ENCODE assay signal across 2 cellular contexts in genomic region chr19:18377026-18377425, GRCh38.
TF ChIP-seq lines count a peak whose summit lies in the region.

No MANE protein-coding gene starts in this region.

TF ChIP-seq in GM12878, 131 proteins besides CTCF, POLR2A, EP300 and RAD21:
- no peak for TF ChIP-seq REST (IDR thresholded peaks at IDR 0.05; ENCODE audit: low read depth, low read length)
- TF ChIP-seq CREM (IDR thresholded peaks at IDR 0.05; ENCODE audit: low read depth), result no peak
- TF ChIP-seq TCF3 (IDR thresholded peaks at IDR 0.05; ENCODE audit: borderline replicate concordance, insufficient read depth, low read depth, low read length), result no peak
- TF ChIP-seq ZBTB40 (IDR thresholded peaks at IDR 0.05; ENCODE audit: borderline replicate concordance), result no peak
- TF ChIP-seq ZBED1 (IDR thresholded peaks at IDR 0.05; ENCODE audit: borderline replicate concordance), result no peak
- no peak for TF ChIP-seq ATF7 (IDR thresholded peaks at IDR 0.05; ENCODE audit: low read depth)
- TF ChIP-seq RBBP5 (conservative IDR thresholded peaks at IDR 0.05), result no peak

TF ChIP-seq in GM23338, 12 proteins besides CTCF, POLR2A, EP300 and RAD21:
- TF ChIP-seq POLR2AphosphoS5 (IDR thresholded peaks at IDR 0.05; ENCODE audit: low read depth), result no peak
- TF ChIP-seq JUNB (IDR thresholded peaks at IDR 0.05; ENCODE audit: unreplicated experiment), result no peak
